In the genomic region with DNA sequence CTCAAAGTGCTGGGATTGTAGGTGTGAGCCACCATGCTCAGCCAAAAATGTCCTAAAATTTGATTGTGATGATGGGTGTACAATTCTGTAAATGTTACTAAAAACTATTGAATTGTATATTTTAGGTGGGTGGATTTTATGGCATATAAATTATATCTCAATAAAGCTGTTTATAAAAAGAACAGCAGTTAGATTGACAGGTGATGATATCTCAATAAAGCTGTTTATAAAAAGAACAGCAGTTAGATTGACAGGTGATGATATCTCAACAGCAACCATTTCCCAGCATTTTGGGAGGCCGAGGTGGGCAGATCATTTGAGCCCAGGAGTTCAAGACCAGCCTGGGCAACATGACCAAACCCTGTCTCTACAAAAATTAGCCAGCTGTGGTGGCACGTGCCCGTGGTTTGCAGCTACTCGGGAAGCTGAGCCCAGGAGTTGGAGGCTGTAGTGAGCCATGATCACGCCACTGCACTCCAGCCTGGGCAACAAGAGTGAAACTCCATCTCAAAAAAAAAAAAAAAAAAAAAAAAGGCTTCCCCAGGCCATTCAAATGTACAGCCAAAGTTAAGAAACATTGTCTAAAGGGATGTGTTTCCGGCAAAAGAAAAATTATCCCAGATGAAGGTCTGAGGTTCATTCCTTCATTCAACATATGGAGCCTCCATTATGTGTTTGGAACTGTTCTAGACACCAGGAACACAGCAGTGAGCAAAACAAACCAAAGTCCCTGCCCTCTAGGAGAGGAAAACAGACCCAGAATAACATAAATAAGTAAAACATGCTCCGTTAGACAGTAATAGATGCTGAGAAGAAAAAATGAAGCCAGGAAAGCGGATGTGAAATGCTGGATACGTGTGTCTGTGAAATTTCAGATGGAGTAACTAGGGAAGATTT, we compare ENCODE assay signal across 9 cellular contexts. TPM values are rescaled to one million over a fixed set of nuclear protein-coding genes. Genes with fewer than 3 reads are reported as not detected.
DNase-seq lines count a peak whose midpoint lies in the region; ATAC-seq, FAIRE-seq and TF ChIP-seq lines count a peak whose summit lies in the region.
"Had no signal": no experiment of that assay in that cellular context is flagged by ENCODE, and none has a peak within 500 bp of the region (broad histone marks: within the 10 kb centered on the region; RNA-seq: fewer than 3 reads in every experiment).

No MANE protein-coding gene starts in this region.

- H3K4me3 ChIP-seq in PC-9 (peak overlapping the region; percentile 63; the same call in 1 of the 2 replicates), epithelial cell of proximal tubule (ENCODE audit: low read depth, low read length) (peak overlapping the region; percentile 60), aorta (ENCODE audit: low read length in 2 of 2) (no peak overlapping the region)

- peak overlapping the region; percentile 80 for H3K27ac Mint-ChIP-seq in progenitor cell of endocrine pancreas

- peaks cover 8% of the 10 kb centered on the region for H3K27me3 Mint-ChIP-seq in progenitor cell of endocrine pancreas

- no peaks in the 10 kb centered on the region for H3K9me2 ChIP-seq in PC-9 (ENCODE audit: insufficient read depth)

- peaks cover 4% of the 10 kb centered on the region for H3K9me3 Mint-ChIP-seq in progenitor cell of endocrine pancreas (ENCODE audit: low read depth)

- no peaks in the 10 kb centered on the region for H3K27me3 ChIP-seq in PC-9 (ENCODE audit: insufficient read depth, low read depth)
- no peaks in the 10 kb centered on the region for H3K27me3 ChIP-seq in aorta (ENCODE audit: control insufficient read depth in 1 of 2, insufficient read depth in 2 of 2, low read length in 1 of 2)
- H3K27me3 ChIP-seq: vagina had no signal

- H3K9me3 ChIP-seq in PC-9 (ENCODE audit: insufficient read depth, low read depth) = peaks cover 7% of the 10 kb centered on the region; the same call in 1 of the 2 replicates
- no peaks in the 10 kb centered on the region for H3K9me3 ChIP-seq in aorta (ENCODE audit: control insufficient read depth, low read length)
- H3K9me3 ChIP-seq: vagina had no signal

- peak; percentile 9 for FAIRE-seq in GM18507 (lab: Jason Lieb, UNC)
- FAIRE-seq: islet of Langerhans had no signal

- TF ChIP-seq CTCF in PC-9 (conservative IDR thresholded peaks at IDR 0.05) = no peak
- no peak for TF ChIP-seq CTCF in epithelial cell of proximal tubule (conservative IDR thresholded peaks at IDR 0.05; ENCODE audit: low read depth, low read length)
- no peak for TF ChIP-seq CTCF in progenitor cell of endocrine pancreas (IDR thresholded peaks at IDR 0.05; ENCODE audit: unreplicated experiment)

- H3K4me1 Mint-ChIP-seq in progenitor cell of endocrine pancreas (ENCODE audit: low read depth) = peaks cover 15% of the 10 kb centered on the region

- peak overlapping the region; percentile 73 for H3K4me3 Mint-ChIP-seq in progenitor cell of endocrine pancreas (ENCODE audit: low read depth)

- WGBS in aorta, 2 donors = 86 to 87% methylated on average over 9 of the region's 9 CpGs

- POLR2A ChIA-PET in PC-9 (lab: Charles Lee; ENCODE audit: unreplicated experiment) = no interaction called here

- no peak for DNase-seq in GM18507 (ENCODE audit: extremely low spot score, insufficient read length, low read depth)
- no peak for DNase-seq in PC-9
- DNase-seq in epithelial cell of proximal tubule (ENCODE audit: low read depth) = no peak
- no peak for DNase-seq in progenitor cell of endocrine pancreas (ENCODE audit: low spot score, unreplicated experiment)
- no peak for DNase-seq in aorta
- DNase-seq in NCI-H1092 treated with DMSO at 0.1 percent for 48 hours (lab: John Stamatoyannopoulos, UW) = no peak

- peak overlapping the region; percentile 67 for H3K27ac ChIP-seq in PC-9
- no peak overlapping the region for H3K27ac ChIP-seq in aorta (ENCODE audit: low read depth in 1 of 2, low read length in 2 of 2)

- H3K4me1 ChIP-seq in PC-9 (replicated peaks; ENCODE audit: insufficient read depth) = peaks cover 39% of the 10 kb centered on the region
- no peaks in the 10 kb centered on the region for H3K4me1 ChIP-seq in aorta (ENCODE audit: control insufficient read depth in 1 of 2, insufficient read depth in 2 of 2, low read length in 2 of 2)

- H3K79me2 ChIP-seq in PC-9 (ENCODE audit: low read depth) = peaks cover 31% of the 10 kb centered on the region

- peaks cover 29% of the 10 kb centered on the region for H3F3A ChIP-seq in PC-9 (ENCODE audit: insufficient read depth, low read depth)

- no peaks in the 10 kb centered on the region for H4K20me1 ChIP-seq in PC-9 (ENCODE audit: insufficient read depth)

- H3K36me3 Mint-ChIP-seq in progenitor cell of endocrine pancreas (ENCODE audit: insufficient read depth) = peaks cover 10% of the 10 kb centered on the region

- CTCF ChIA-PET in PC-9 (lab: Charles Lee) = interaction anchor here (0.7 kb wide), 1 partner anchor 223 kb away, joined by 11 read pairs; no protein-coding TSS in a partner anchor

- no peak overlapping the region for H2AFZ ChIP-seq in PC-9

- ATAC-seq in HG03521 (IDR thresholded peaks at IDR 0.05; ENCODE audit: unreplicated experiment) = no peak
- ATAC-seq in aorta (ENCODE audit: low FRiP score) = no peak

- no TSS peak for BruUV-seq in PC-9 (replicated peaks; lab: Mats Ljungman, UMichigan)

- H3K36me3 ChIP-seq in PC-9 (ENCODE audit: low read depth) (peaks cover 13% of the 10 kb centered on the region), aorta (ENCODE audit: control insufficient read depth in 1 of 2, insufficient read depth in 2 of 2, low read length in 1 of 2) (peaks cover 0 to 2% of the 10 kb centered on the region in 2 donors)

- intact Hi-C loops in PC-9 (cut with micrococcal nuclease; ENCODE audit: unreplicated experiment) (loop anchor here (1.0 to 2.0 kb wide), 2 partner anchors 26 to 44 kb away; a partner anchor contains a TSS), aorta (cut with DNase I) (loop anchor here (5.0 to 10.0 kb wide), 6 partner anchors 54 to 246 kb away; a partner anchor contains a TSS)

- H3K4me2 ChIP-seq in PC-9 = peak overlapping the region; percentile 78

RNA-seq across cellular contexts. Expression of a gene that starts 1.7 kb away (rescaled TPM):
- 176 and 212 TPM in 2 replicates for total RNA-seq in PC-9 (2021)
- 106 and 133 TPM in 2 replicates for total RNA-seq in epithelial cell of proximal tubule
- 92.7 and 108 TPM in 2 replicates for total RNA-seq in progenitor cell of endocrine pancreas
- total RNA-seq in aorta = 10 to 100 TPM; 52.8 to 70.0 TPM
- 100 to 1,000 TPM in 1 of 2 donors, 10 to 100 TPM in 1; 64.1 to 118 TPM for polyA plus RNA-seq in aorta

RNA-seq across cellular contexts. Expression of a gene that starts 25.9 kb away (rescaled TPM):
- 81.0 and 82.0 TPM in 2 replicates for total RNA-seq in PC-9 (2021)
- 78.8 and 112 TPM in 2 replicates for total RNA-seq in epithelial cell of proximal tubule
- total RNA-seq in progenitor cell of endocrine pancreas = 5.2 and 7.8 TPM in 2 replicates
- total RNA-seq in aorta = 1 to 10 TPM; 2.9 to 3.7 TPM
- polyA plus RNA-seq in aorta = 1 to 10 TPM; 2.0 to 3.1 TPM

RNA-seq across cellular contexts. Expression of a gene that starts 55.9 kb away (rescaled TPM):
- total RNA-seq in PC-9 (2021) = 27.8 and 32.8 TPM in 2 replicates
- 16.4 and 18.2 TPM in 2 replicates for total RNA-seq in epithelial cell of proximal tubule
- total RNA-seq in progenitor cell of endocrine pancreas = 30.3 and 33.2 TPM in 2 replicates
- total RNA-seq in aorta = 10 to 100 TPM; 27.2 to 39.1 TPM
- 10 to 100 TPM in 1 of 2 donors, 1 to 10 TPM in 1; 9.5 to 27.2 TPM for polyA plus RNA-seq in aorta

RNA-seq across cellular contexts. Expression of a gene that starts 59.5 kb away (rescaled TPM):
- total RNA-seq in PC-9 (2021) (15.0 and 16.5 TPM in 2 replicates), epithelial cell of proximal tubule (49.1 and 52.4 TPM in 2 replicates), progenitor cell of endocrine pancreas (28.9 and 33.0 TPM in 2 replicates), aorta (10 to 100 TPM; 31.0 to 38.0 TPM)
- polyA plus RNA-seq in aorta = 10 to 100 TPM; 12.0 to 40.6 TPM

Comparison
In these comparisons a context has a peak if more than half of its experiments do, and no peak if none do; other contexts are left out.
1. H3K4me3 ChIP-seq: peak in PC-9 (single experiment) and epithelial cell of proximal tubule (single experiment); none in aorta (0 of 2).